ENCODE assay signal across 8 cellular contexts in the genomic region with DNA sequence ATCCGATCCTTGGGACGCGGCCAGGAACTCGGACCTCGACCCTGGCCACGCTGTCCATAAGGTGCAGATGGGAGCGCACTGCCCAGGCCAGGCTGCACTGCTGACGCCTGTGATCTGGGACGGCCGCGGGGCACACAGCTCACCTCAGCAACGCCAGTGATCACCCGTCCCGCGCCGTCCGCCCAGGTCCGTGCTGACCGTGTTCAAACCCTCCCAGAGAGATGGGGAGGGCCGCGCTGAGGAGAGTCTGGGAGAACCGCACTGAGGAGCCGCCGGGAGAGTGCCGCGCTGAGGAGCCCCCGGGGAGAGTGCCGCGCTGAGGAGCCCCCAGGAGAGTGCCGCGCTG. TPM values are rescaled to one million over a fixed set of nuclear protein-coding genes. Genes with fewer than 3 reads are reported as not detected.
A peak's percentile ranks its signal among the peaks of the same experiment; 100 is the strongest.
DNase-seq lines count a peak whose midpoint lies in the region; ATAC-seq and TF ChIP-seq lines count a peak whose summit lies in the region.

No MANE protein-coding gene starts in this region.

- peak; percentile 15 for DNase-seq in MG63
- DNase-seq in cardiac fibroblast (ENCODE audit: low read depth in 2 of 2): peak in 1 of 2 donors; percentile 9
- no peak for DNase-seq in mesenchymal stem cell
- DNase-seq in uterus: peak; percentile 26 to 30
- DNase-seq in NCI-H774 (lab: John Stamatoyannopoulos, UW): no peak
- no peak for DNase-seq in NCI-H82 (lab: John Stamatoyannopoulos, UW)

- H3K4me3 ChIP-seq in GM12875 (ENCODE audit: low read depth, low read length): peak overlapping the region; percentile 79
- peak overlapping the region; percentile 89 for H3K4me3 ChIP-seq in MG63
- H3K4me3 ChIP-seq in cardiac fibroblast (replicated peaks in 1 of 2; ENCODE audit: low read depth in 2 of 2, low read length in 2 of 2): peak overlapping the region; percentile 77 to 80
- H3K4me3 ChIP-seq in mesenchymal stem cell (ENCODE audit: insufficient read depth in 1 of 2, low read depth in 1 of 2, low read length in 2 of 2): peak overlapping the region; percentile 62 to 86
- H3K4me3 ChIP-seq in uterus: peak overlapping the region; percentile 69 to 78

- H3K23ac ChIP-seq in mesenchymal stem cell (ENCODE audit: low read length in 2 of 2): no peak overlapping the region

- H2AFZ ChIP-seq in mesenchymal stem cell (ENCODE audit: low read depth, low read length): no peak overlapping the region

- H3K27me3 ChIP-seq in MG63: no peaks in the 10 kb centered on the region
- H3K27me3 ChIP-seq in mesenchymal stem cell (ENCODE audit: control insufficient read depth in 1 of 2, insufficient read depth in 1 of 2, low read length in 2 of 2): peaks cover 0 to 21% of the 10 kb centered on the region in 2 experiments
- no peaks in the 10 kb centered on the region for H3K27me3 ChIP-seq in uterus

- TF ChIP-seq POLR2A in uterus (IDR thresholded peaks at IDR 0.05): no peak

- TF ChIP-seq CTCF in GM12875 (IDR thresholded peaks at IDR 0.05; ENCODE audit: borderline replicate concordance, insufficient read depth, low read depth, low read length): no peak
- TF ChIP-seq CTCF in cardiac fibroblast (IDR thresholded peaks at IDR 0.05; ENCODE audit: low read depth, low read length): no peak
- no peak for TF ChIP-seq CTCF in uterus (IDR thresholded peaks at IDR 0.05)

- peak overlapping the region; percentile 25 for H4K91ac ChIP-seq in mesenchymal stem cell (ENCODE audit: low read length)

- H3K4me1 ChIP-seq in mesenchymal stem cell (ENCODE audit: control insufficient read depth, insufficient read depth, low read depth, low read length): peaks cover 32% of the 10 kb centered on the region
- H3K4me1 ChIP-seq in uterus: no peaks in the 10 kb centered on the region

- H4K8ac ChIP-seq in mesenchymal stem cell (ENCODE audit: low read length): no peak overlapping the region

- no peaks in the 10 kb centered on the region for H3K9me3 ChIP-seq in MG63
- H3K9me3 ChIP-seq in mesenchymal stem cell (ENCODE audit: control insufficient read depth, low read length): no peaks in the 10 kb centered on the region
- no peaks in the 10 kb centered on the region for H3K9me3 ChIP-seq in uterus

- peak overlapping the region in 1 of 2 experiments; percentile 70 for H3K4ac ChIP-seq in mesenchymal stem cell (ENCODE audit: low read depth in 1 of 2, low read length in 2 of 2)

- peak overlapping the region; percentile 91 for H3K9ac ChIP-seq in mesenchymal stem cell (ENCODE audit: low read length)

- intact Hi-C loops in uterus (cut with DNase I; ENCODE audit: low total_unique reads): no loop called here

- peak overlapping the region; percentile 44 for H3K4me2 ChIP-seq in mesenchymal stem cell (ENCODE audit: low read length, poor library complexity, severe bottlenecking)

- H3K79me1 ChIP-seq in mesenchymal stem cell (replicated peaks; ENCODE audit: low read length, poor library complexity, severe bottlenecking): no peaks in the 10 kb centered on the region

- no peak overlapping the region for H2BK5ac ChIP-seq in mesenchymal stem cell (ENCODE audit: low read depth, low read length, poor library complexity, severe bottlenecking)

- no peak overlapping the region for H2BK120ac ChIP-seq in mesenchymal stem cell (ENCODE audit: low read depth, low read length)

- ATAC-seq in HG03378 (IDR thresholded peaks at IDR 0.05; ENCODE audit: unreplicated experiment): no peak

- H3K27ac ChIP-seq in mesenchymal stem cell (ENCODE audit: low read length, poor library complexity, severe bottlenecking) (no peak overlapping the region), uterus (peak overlapping the region; percentile 83 to 84)

- no peak overlapping the region for H2BK12ac ChIP-seq in mesenchymal stem cell (ENCODE audit: low read length in 2 of 2)

- no peak overlapping the region for H2AK5ac ChIP-seq in mesenchymal stem cell (ENCODE audit: low read length, severe bottlenecking)

- H3K14ac ChIP-seq in mesenchymal stem cell (ENCODE audit: low read length in 2 of 2): peak overlapping the region in 1 of 2 experiments; percentile 5

- H3K36me3 ChIP-seq in MG63 (no peaks in the 10 kb centered on the region), mesenchymal stem cell (ENCODE audit: control insufficient read depth in 1 of 2, insufficient read depth in 2 of 2, low read depth in 1 of 2, low read length in 2 of 2) (peaks cover 0 to 3% of the 10 kb centered on the region in 2 experiments), uterus (no peaks in the 10 kb centered on the region)

- peak overlapping the region; percentile 19 to 26 for H3K18ac ChIP-seq in mesenchymal stem cell (ENCODE audit: low read depth in 1 of 2, low read length in 2 of 2)

- WGBS in mesenchymal stem cell: 57% methylated on average over 31 of the region's 31 CpGs

- H2BK15ac ChIP-seq in mesenchymal stem cell (ENCODE audit: low read depth, poor library complexity, severe bottlenecking): peak overlapping the region; percentile 54

RNA-seq across cellular contexts. Expression of gene KCNQ1OT1, which starts 0.6 kb away (rescaled TPM):
- total RNA-seq in MG63 (2014; rRNA removed; shearing (Covaris generic); ENCODE audit: low replicate concordance): 0.16 and 0.25 TPM in 2 replicates
- 0.08 TPM for polyA plus RNA-seq in mesenchymal stem cell (2013, experiment 1 of 2)
- polyA plus RNA-seq in mesenchymal stem cell (2013, experiment 2 of 2): 0.05 TPM
- 10 to 100 TPM in 2 of 4 donors, 1 to 10 TPM in 2; 2.6 to 19.4 (median 10.9) TPM for total RNA-seq in uterus

Comparison
In these comparisons a context has a peak if more than half of its experiments do, and no peak if none do; other contexts are left out.
1. DNase-seq: peak in MG63 (single experiment) and uterus (2 of 2); none in mesenchymal stem cell (single experiment), NCI-H774 (single experiment) and NCI-H82 (single experiment).
2. Peak in every context shown above with its lines, with median percentiles within 50 percentile points of each other: H3K4me3 ChIP-seq.